Comparison of ENCODE assay signal across 1 cellular context in genomic region chr1:112957133-112957812, GRCh38.
TF ChIP-seq lines count a peak whose summit lies in the region.

No MANE protein-coding gene starts in this region.

TF ChIP-seq in HEK293, 187 proteins besides CTCF, POLR2A, EP300 and RAD21 (continued from another document):
- TF ChIP-seq, protein P1, sequence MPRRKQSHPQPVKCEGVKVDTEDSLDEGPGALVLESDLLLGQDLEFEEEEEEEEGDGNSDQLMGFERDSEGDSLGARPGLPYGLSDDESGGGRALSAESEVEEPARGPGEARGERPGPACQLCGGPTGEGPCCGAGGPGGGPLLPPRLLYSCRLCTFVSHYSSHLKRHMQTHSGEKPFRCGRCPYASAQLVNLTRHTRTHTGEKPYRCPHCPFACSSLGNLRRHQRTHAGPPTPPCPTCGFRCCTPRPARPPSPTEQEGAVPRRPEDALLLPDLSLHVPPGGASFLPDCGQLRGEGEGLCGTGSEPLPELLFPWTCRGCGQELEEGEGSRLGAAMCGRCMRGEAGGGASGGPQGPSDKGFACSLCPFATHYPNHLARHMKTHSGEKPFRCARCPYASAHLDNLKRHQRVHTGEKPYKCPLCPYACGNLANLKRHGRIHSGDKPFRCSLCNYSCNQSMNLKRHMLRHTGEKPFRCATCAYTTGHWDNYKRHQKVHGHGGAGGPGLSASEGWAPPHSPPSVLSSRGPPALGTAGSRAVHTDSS (tag by site-specific recombination; IDR thresholded peaks at IDR 0.05): 0 out of 2 replicates have a peak, but pooled peaks have one; percentile 27
- no peak for TF ChIP-seq ZFP37 (tag by site-specific recombination; IDR thresholded peaks at IDR 0.05)
- peak; percentile 78 for TF ChIP-seq SCRT2 (tag by site-specific recombination; IDR thresholded peaks at IDR 0.05)
- no peak for TF ChIP-seq ZNF670 (tag by site-specific recombination; IDR thresholded peaks at IDR 0.05; ENCODE audit: low read depth)
- TF ChIP-seq ZNF416 (tag by site-specific recombination; IDR thresholded peaks at IDR 0.05): no peak
- no peak for TF ChIP-seq SETDB1 (IDR thresholded peaks at IDR 0.05; ENCODE audit: insufficient read length, low read length)
- no peak for TF ChIP-seq ZNF707 (tag by site-specific recombination; IDR thresholded peaks at IDR 0.05)
- no peak for TF ChIP-seq ZNF544 (tag by site-specific recombination; IDR thresholded peaks at IDR 0.05)
- no peak for TF ChIP-seq BCL11B (tag by site-specific recombination; IDR thresholded peaks at IDR 0.05; ENCODE audit: low read depth)
- TF ChIP-seq ZNF830 (tag by site-specific recombination; IDR thresholded peaks at IDR 0.05; ENCODE audit: low read depth): no peak
- TF ChIP-seq ZNF354C (tag by site-specific recombination; IDR thresholded peaks at IDR 0.05; ENCODE audit: borderline replicate concordance, low read depth): no peak
- no peak for TF ChIP-seq YY2 (tag by site-specific recombination; IDR thresholded peaks at IDR 0.05)
- TF ChIP-seq ZNF341 (tag by site-specific recombination; IDR thresholded peaks at IDR 0.05; ENCODE audit: low read depth): peak; percentile 61
- TF ChIP-seq ZNF221 (tag by site-specific recombination; IDR thresholded peaks at IDR 0.05; ENCODE audit: borderline replicate concordance): no peak
- no peak; the same call in 1 of the 2 replicates for TF ChIP-seq ZNF501 (tag by site-specific recombination; IDR thresholded peaks at IDR 0.05)
- TF ChIP-seq REST (tag by site-specific recombination; IDR thresholded peaks at IDR 0.05): no peak
- TF ChIP-seq, protein P2, sequence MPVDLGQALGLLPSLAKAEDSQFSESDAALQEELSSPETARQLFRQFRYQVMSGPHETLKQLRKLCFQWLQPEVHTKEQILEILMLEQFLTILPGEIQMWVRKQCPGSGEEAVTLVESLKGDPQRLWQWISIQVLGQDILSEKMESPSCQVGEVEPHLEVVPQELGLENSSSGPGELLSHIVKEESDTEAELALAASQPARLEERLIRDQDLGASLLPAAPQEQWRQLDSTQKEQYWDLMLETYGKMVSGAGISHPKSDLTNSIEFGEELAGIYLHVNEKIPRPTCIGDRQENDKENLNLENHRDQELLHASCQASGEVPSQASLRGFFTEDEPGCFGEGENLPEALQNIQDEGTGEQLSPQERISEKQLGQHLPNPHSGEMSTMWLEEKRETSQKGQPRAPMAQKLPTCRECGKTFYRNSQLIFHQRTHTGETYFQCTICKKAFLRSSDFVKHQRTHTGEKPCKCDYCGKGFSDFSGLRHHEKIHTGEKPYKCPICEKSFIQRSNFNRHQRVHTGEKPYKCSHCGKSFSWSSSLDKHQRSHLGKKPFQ (tag by site-specific recombination; IDR thresholded peaks at IDR 0.05): peak; percentile 75; the same call in 1 of the 2 replicates
- TF ChIP-seq ZNF292 (tag by site-specific recombination; IDR thresholded peaks at IDR 0.05; ENCODE audit: borderline replicate concordance, low read depth): no peak
- TF ChIP-seq, protein P3, sequence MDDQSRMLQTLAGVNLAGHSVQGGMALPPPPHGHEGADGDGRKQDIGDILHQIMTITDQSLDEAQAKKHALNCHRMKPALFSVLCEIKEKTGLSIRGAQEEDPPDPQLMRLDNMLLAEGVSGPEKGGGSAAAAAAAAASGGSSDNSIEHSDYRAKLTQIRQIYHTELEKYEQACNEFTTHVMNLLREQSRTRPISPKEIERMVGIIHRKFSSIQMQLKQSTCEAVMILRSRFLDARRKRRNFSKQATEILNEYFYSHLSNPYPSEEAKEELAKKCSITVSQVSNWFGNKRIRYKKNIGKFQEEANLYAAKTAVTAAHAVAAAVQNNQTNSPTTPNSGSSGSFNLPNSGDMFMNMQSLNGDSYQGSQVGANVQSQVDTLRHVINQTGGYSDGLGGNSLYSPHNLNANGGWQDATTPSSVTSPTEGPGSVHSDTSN (CRISPR knock-in tag; IDR thresholded peaks at IDR 0.05): no peak
- peak; percentile 83 for TF ChIP-seq PATZ1 (tag by site-specific recombination; IDR thresholded peaks at IDR 0.05)
- no peak for TF ChIP-seq HOXD13 (CRISPR knock-in tag; IDR thresholded peaks at IDR 0.05; ENCODE audit: borderline replicate concordance)
- no peak for TF ChIP-seq ZNF169 (tag by site-specific recombination; IDR thresholded peaks at IDR 0.05)
- TF ChIP-seq ZNF280D (tag by site-specific recombination; IDR thresholded peaks at IDR 0.05): no peak
- no peak for TF ChIP-seq ZNF274 (IDR thresholded peaks at IDR 0.05; ENCODE audit: low read length)
- no peak for TF ChIP-seq ZNF274 (tag by site-specific recombination; IDR thresholded peaks at IDR 0.05; ENCODE audit: borderline replicate concordance)
- no peak for TF ChIP-seq ZNF211 (tag by site-specific recombination; IDR thresholded peaks at IDR 0.05; ENCODE audit: low read depth)
- TF ChIP-seq ZNF24 (tag by site-specific recombination; IDR thresholded peaks at IDR 0.05): peak; percentile 61; the same call in 1 of the 2 replicates
- TF ChIP-seq GLIS1 (tag by site-specific recombination; IDR thresholded peaks at IDR 0.05): peak; percentile 90
- TF ChIP-seq ZBTB44 (tag by site-specific recombination; IDR thresholded peaks at IDR 0.05): no peak
- TF ChIP-seq, protein P4, sequence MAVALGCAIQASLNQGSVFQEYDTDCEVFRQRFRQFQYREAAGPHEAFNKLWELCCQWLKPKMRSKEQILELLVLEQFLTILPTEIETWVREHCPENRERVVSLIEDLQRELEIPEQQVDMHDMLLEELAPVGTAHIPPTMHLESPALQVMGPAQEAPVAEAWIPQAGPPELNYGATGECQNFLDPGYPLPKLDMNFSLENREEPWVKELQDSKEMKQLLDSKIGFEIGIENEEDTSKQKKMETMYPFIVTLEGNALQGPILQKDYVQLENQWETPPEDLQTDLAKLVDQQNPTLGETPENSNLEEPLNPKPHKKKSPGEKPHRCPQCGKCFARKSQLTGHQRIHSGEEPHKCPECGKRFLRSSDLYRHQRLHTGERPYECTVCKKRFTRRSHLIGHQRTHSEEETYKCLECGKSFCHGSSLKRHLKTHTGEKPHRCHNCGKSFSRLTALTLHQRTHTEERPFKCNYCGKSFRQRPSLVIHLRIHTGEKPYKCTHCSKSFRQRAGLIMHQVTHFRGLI (tag by site-specific recombination; IDR thresholded peaks at IDR 0.05): peak; percentile 33; the same call in 1 of the 2 replicates
- peak; percentile 58; the same call in 1 of the 2 replicates for TF ChIP-seq ZNF600 (tag by site-specific recombination; IDR thresholded peaks at IDR 0.05)
- no peak for TF ChIP-seq ZNF302 (tag by site-specific recombination; IDR thresholded peaks at IDR 0.05; ENCODE audit: low read depth)
- peak; percentile 30; the same call in 1 of the 2 replicates for TF ChIP-seq ZSCAN30 (tag by site-specific recombination; IDR thresholded peaks at IDR 0.05)
- TF ChIP-seq ZNF23 (tag by site-specific recombination; IDR thresholded peaks at IDR 0.05; ENCODE audit: borderline replicate concordance): no peak
- TF ChIP-seq ZNF366 (tag by site-specific recombination; conservative IDR thresholded peaks at IDR 0.05): peak; percentile 47
- peak; percentile 57; the same call in 1 of the 2 replicates for TF ChIP-seq SP3 (tag by site-specific recombination; IDR thresholded peaks at IDR 0.05)
- TF ChIP-seq, protein P5, sequence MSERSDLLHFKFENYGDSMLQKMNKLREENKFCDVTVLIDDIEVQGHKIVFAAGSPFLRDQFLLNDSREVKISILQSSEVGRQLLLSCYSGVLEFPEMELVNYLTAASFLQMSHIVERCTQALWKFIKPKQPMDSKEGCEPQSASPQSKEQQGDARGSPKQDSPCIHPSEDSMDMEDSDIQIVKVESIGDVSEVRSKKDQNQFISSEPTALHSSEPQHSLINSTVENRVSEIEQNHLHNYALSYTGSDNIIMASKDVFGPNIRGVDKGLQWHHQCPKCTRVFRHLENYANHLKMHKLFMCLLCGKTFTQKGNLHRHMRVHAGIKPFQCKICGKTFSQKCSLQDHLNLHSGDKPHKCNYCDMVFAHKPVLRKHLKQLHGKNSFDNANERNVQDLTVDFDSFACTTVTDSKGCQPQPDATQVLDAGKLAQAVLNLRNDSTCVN (tag by site-specific recombination; optimal IDR thresholded peaks at IDR 0.05): no peak
- no peak for TF ChIP-seq ZSCAN23 (tag by site-specific recombination; IDR thresholded peaks at IDR 0.05)
- no peak for TF ChIP-seq KLF7 (tag by site-specific recombination; IDR thresholded peaks at IDR 0.05; ENCODE audit: borderline replicate concordance)
- no peak for TF ChIP-seq ZNF654 (tag by site-specific recombination; IDR thresholded peaks at IDR 0.05; ENCODE audit: low read depth)
- no peak for TF ChIP-seq ZNF157 (tag by site-specific recombination; IDR thresholded peaks at IDR 0.05)
- peak; percentile 76; the same call in 1 of the 2 replicates for TF ChIP-seq ZNF629 (tag by site-specific recombination; IDR thresholded peaks at IDR 0.05)
- no peak for TF ChIP-seq ZNF146 (tag by site-specific recombination; IDR thresholded peaks at IDR 0.05)
- TF ChIP-seq ZNF155 (tag by site-specific recombination; IDR thresholded peaks at IDR 0.05): no peak
